14 cellular contexts compared by ENCODE assay signal in the genomic region with DNA sequence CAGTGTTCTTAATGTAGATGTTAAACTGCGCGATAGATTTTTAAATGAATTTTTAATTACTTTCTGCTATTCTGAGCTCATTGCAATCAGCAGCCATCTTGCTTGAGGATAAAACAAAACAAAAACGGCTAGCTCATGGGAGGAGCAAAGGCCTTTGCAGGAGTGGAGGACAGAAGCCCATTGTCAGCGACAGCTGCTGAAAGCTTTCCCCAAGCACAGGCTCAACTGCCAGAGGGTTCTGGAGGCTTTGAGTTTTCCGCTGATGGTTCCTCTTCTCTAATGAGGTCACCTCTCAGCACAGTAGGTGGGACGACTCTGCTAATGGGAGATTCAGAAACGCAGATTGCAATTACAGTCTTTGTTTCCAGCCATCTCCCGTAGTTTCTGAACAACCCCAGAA.
A peak's percentile ranks its signal among the peaks of the same experiment; 100 is the strongest.
DNase-seq lines count a peak whose midpoint lies in the region; ATAC-seq and TF ChIP-seq lines count a peak whose summit lies in the region.
"Had no signal": no experiment of that assay in that cellular context is flagged by ENCODE, and none has a peak within 500 bp of the region (broad histone marks: within the 10 kb centered on the region; RNA-seq: fewer than 3 reads in every experiment).

No MANE protein-coding gene starts in this region.

- ATAC-seq in GM21529 (IDR thresholded peaks at IDR 0.05; ENCODE audit: unreplicated experiment), result no peak
- ATAC-seq: activated CD8-positive, alpha-beta T cell treated with anti-CD3 and anti-CD28 coated beads for 36 hours; left lung had no signal

- H3K27ac Mint-ChIP-seq in glutamatergic neuron (ENCODE audit: unreplicated experiment) (peak overlapping the region; percentile 96), neural crest cell (ENCODE audit: unreplicated experiment) (peak overlapping the region; percentile 89)
- H3K27ac Mint-ChIP-seq: activated CD8-positive, alpha-beta T cell treated with anti-CD3 and anti-CD28 coated beads for 36 hours had no signal

- TF ChIP-seq CTCF in glutamatergic neuron (IDR thresholded peaks at IDR 0.05; ENCODE audit: partially characterized antibody, unreplicated experiment) (no peak), neural crest cell (conservative IDR thresholded peaks at IDR 0.05) (no peak)

- H3K36me3 Mint-ChIP-seq in glutamatergic neuron (ENCODE audit: unreplicated experiment), result no peaks in the 10 kb centered on the region
- H3K36me3 Mint-ChIP-seq in neural crest cell (ENCODE audit: low read depth), result no peaks in the 10 kb centered on the region

- H3K9me3 Mint-ChIP-seq in glutamatergic neuron (ENCODE audit: unreplicated experiment) (peaks cover 26% of the 10 kb centered on the region), neural crest cell (no peaks in the 10 kb centered on the region)
- H3K9me3 Mint-ChIP-seq: activated CD8-positive, alpha-beta T cell treated with anti-CD3 and anti-CD28 coated beads for 36 hours had no signal

- H3K4me3 Mint-ChIP-seq in glutamatergic neuron (ENCODE audit: unreplicated experiment) (peak overlapping the region; percentile 74), neural crest cell (peak overlapping the region; percentile 49)
- H3K4me3 Mint-ChIP-seq: activated CD8-positive, alpha-beta T cell treated with anti-CD3 and anti-CD28 coated beads for 36 hours had no signal

- peaks cover 80% of the 10 kb centered on the region for H3K4me1 Mint-ChIP-seq in glutamatergic neuron (ENCODE audit: low read depth, unreplicated experiment)
- H3K4me1 Mint-ChIP-seq in neural crest cell, result peaks cover 30% of the 10 kb centered on the region

- DNase-seq in LHCN-M2 (ENCODE audit: low read depth) (peak; percentile 51), NCI-H69 (lab: John Stamatoyannopoulos, UW) (peak; percentile 100), glutamatergic neuron (peak; percentile 72), neural crest cell (ENCODE audit: low read depth, low spot score) (peak; percentile 20), DMS153 (lab: John Stamatoyannopoulos, UW) (no peak)
- no peak for DNase-seq in stimulated activated CD4-positive, alpha-beta T cell treated with anti-CD3 and anti-CD28 coated beads, Interleukin-15, amount 100 ng/mL, for 24 hours
- DNase-seq in activated CD4-positive, alpha-beta T cell treated with anti-CD3 and anti-CD28 coated beads, Interleukin-2, amount 50 U/mL, for 4 hours, result no peak
- DNase-seq: activated CD8-positive, alpha-beta T cell treated with anti-CD3 and anti-CD28 coated beads for 36 hours; activated gamma-delta T cell treated with Interleukin-2 at 50 U/mL for 16 hours; left lung; stimulated activated CD4-positive, alpha-beta T cell treated with anti-CD3 and anti-CD28 coated beads, Interleukin-2, amount 100 ng/mL, for 48 hours; stimulated activated naive CD4-positive, alpha-beta T cell; T-helper 2 cell had no signal

- H3K27me3 Mint-ChIP-seq in glutamatergic neuron (ENCODE audit: unreplicated experiment), result peaks cover 10% of the 10 kb centered on the region
- no peaks in the 10 kb centered on the region for H3K27me3 Mint-ChIP-seq in neural crest cell (ENCODE audit: low read depth)

Comparison
In these comparisons a context has a peak if more than half of its experiments do, and no peak if none do; other contexts are left out.
1. DNase-seq: peak in LHCN-M2 (single experiment), NCI-H69 (single experiment), glutamatergic neuron (single experiment) and neural crest cell (single experiment); none in stimulated activated CD4-positive, alpha-beta T cell treated with anti-CD3 and anti-CD28 coated beads, Interleukin-15, amount 100 ng/mL, for 24 hours (single experiment), activated CD4-positive, alpha-beta T cell treated with anti-CD3 and anti-CD28 coated beads, Interleukin-2, amount 50 U/mL, for 4 hours (0 of 2) and DMS153 (single experiment).